Comparison of ENCODE assay signal across 8 cellular contexts in the genomic region with DNA sequence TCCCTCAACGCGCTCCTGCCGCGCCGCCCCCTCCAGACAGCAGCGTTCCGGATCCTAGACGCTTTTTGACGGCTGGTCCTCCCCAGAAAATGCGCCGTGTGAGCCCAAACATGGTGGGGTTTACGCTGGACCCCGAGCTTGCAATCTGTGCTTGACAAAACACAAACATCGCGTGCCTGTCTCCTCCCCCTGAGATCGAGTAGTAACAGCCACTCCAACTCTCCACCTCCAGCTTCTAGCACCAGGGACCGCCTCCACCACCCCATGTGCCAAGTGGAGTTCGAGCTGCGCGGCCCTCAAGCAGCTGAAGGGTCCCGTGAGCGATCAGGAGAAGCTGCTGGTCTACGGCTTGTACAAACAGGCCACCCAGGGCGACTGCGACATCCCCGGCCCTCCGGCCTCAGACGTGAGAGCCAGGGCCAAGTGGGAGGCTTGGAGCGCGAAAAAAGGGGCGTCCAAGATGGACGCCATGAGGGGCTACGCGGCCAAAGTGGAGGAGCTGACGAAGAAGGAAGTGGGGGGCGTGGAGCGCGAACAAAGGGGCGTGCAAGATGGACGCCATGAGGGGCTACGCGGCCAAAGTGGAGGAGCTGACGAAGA. TPM values are rescaled to one million over a fixed set of nuclear protein-coding genes. Genes with fewer than 3 reads are reported as not detected.
DNase-seq lines count a peak whose midpoint lies in the region; ATAC-seq and TF ChIP-seq lines count a peak whose summit lies in the region.

No MANE protein-coding gene starts in this region.

- peaks cover 17% of the 10 kb centered on the region for H3K36me3 Mint-ChIP-seq in T-cell

- POLR2A ChIA-PET in T-cell (lab: Charles Lee), result interaction anchor here in 1 of 2 donors (0.8 kb wide), 1 partner anchor 26 kb away, joined by 3 read pairs; no protein-coding TSS in a partner anchor

- intact Hi-C loops in uterus (cut with DNase I; ENCODE audit: low total_unique reads), result no loop called here

- H3K4me3 ChIP-seq in esophagus (ENCODE audit: low read depth in 1 of 2, low read length in 2 of 2) (peak overlapping the region; percentile 70 to 95), muscle layer of colon (ENCODE audit: low read depth in 1 of 2, low read length in 2 of 2) (peak overlapping the region; percentile 85 to 87), uterus (peak overlapping the region; percentile 59 to 75)

- H3K27ac Mint-ChIP-seq in T-cell, result peak overlapping the region; percentile 92

- H3K27me3 ChIP-seq in esophagus (ENCODE audit: control insufficient read depth in 1 of 2, insufficient read depth in 2 of 2, low read length in 2 of 2) (no peaks in the 10 kb centered on the region), muscle layer of colon (ENCODE audit: control insufficient read depth in 1 of 2, insufficient read depth in 2 of 2, low read length in 2 of 2) (no peaks in the 10 kb centered on the region), uterus (no peaks in the 10 kb centered on the region)

- H3K4me1 ChIP-seq in esophagus (ENCODE audit: control insufficient read depth in 2 of 2, insufficient read depth in 2 of 2, low read length in 1 of 2), result peaks cover 2 to 5% of the 10 kb centered on the region in 2 donors
- H3K4me1 ChIP-seq in muscle layer of colon (ENCODE audit: insufficient read depth, low read length), result peaks cover 21% of the 10 kb centered on the region
- peaks cover 0 to 14% of the 10 kb centered on the region in 2 donors for H3K4me1 ChIP-seq in uterus

- TF ChIP-seq CTCF in uterus (IDR thresholded peaks at IDR 0.05), result no peak

- peak; percentile 9 for ATAC-seq in HG03060 (IDR thresholded peaks at IDR 0.05; ENCODE audit: low read depth, unreplicated experiment)
- peak; percentile 5 to 28 (median 18) for ATAC-seq in T-cell (replicated peaks in 1 of 4)

- no peaks in the 10 kb centered on the region for H3K9me3 Mint-ChIP-seq in T-cell

- DNase-seq in ELR (ENCODE audit: low read depth) (peak; percentile 27), T-cell (peak in 11 of 34 experiments; percentile 13 to 52 (median 26)), uterus (peak; percentile 78 to 80), NCI-H187 treated with DMSO at 0.1 percent for 48 hours (lab: John Stamatoyannopoulos, UW) (no peak)
- no peak for DNase-seq in stimulated activated CD4-positive, alpha-beta T cell treated with anti-CD3 and anti-CD28 coated beads, Interleukin-2, amount 100 ng/mL, for 24 hours

- H3K4me1 Mint-ChIP-seq in T-cell, result peaks cover 32 to 43% (median 41%) of the 10 kb centered on the region in 3 donors

- CTCF ChIA-PET in T-cell (lab: Charles Lee), result interaction anchor here (0.6 to 1.4 kb wide), 7 partner anchors 21 to 340 kb away, joined by 3 to 7 read pairs (median 5); a partner anchor contains a TSS

- H3K27me3 Mint-ChIP-seq in T-cell, result no peaks in the 10 kb centered on the region

- 19 to 27% methylated on average over 43 of the region's 43 CpGs for WGBS in esophagus, 2 donors

- no peaks in the 10 kb centered on the region for H3K9me3 ChIP-seq in esophagus (ENCODE audit: control insufficient read depth in 2 of 2, insufficient read depth in 1 of 2, low read depth in 1 of 2, low read length in 1 of 2)
- no peaks in the 10 kb centered on the region for H3K9me3 ChIP-seq in muscle layer of colon (ENCODE audit: low read length)
- no peaks in the 10 kb centered on the region for H3K9me3 ChIP-seq in uterus

- no peak for TF ChIP-seq POLR2A in uterus (IDR thresholded peaks at IDR 0.05)

- H3K27ac ChIP-seq in esophagus (ENCODE audit: low read depth in 2 of 2, low read length in 1 of 2) (peak overlapping the region; percentile 73 to 74), muscle layer of colon (ENCODE audit: low read depth, low read length) (peak overlapping the region; percentile 13), uterus (peak overlapping the region; percentile 75 to 91)

- H3K36me3 ChIP-seq in esophagus (ENCODE audit: control insufficient read depth in 2 of 2, insufficient read depth in 2 of 2, low read length in 1 of 2) (peaks cover 0 to under 1% of the 10 kb centered on the region in 2 donors), muscle layer of colon (ENCODE audit: insufficient read depth, low read length) (peaks cover 4% of the 10 kb centered on the region), uterus (no peaks in the 10 kb centered on the region)

- peak overlapping the region; percentile 6 for H3K9ac ChIP-seq in muscle layer of colon (ENCODE audit: low read length)

- H3K4me3 Mint-ChIP-seq in T-cell, result peak overlapping the region; percentile 91 to 98 (median 92)

RNA-seq across cellular contexts. Expression of a gene that starts 0.7 kb away (rescaled TPM):
- 10 to 100 TPM; 19.6 to 38.2 (median 36.0) TPM for total RNA-seq in T-cell
- 10 to 100 TPM in 1 of 2 donors, 1 to 10 TPM in 1; 7.0 to 12.8 TPM for polyA plus RNA-seq in esophagus
- 10 to 100 TPM in 3 of 4 donors, 1 to 10 TPM in 1; 9.7 to 29.0 (median 17.0) TPM for total RNA-seq in uterus

RNA-seq across cellular contexts. Expression of a gene that starts 20.3 kb away (rescaled TPM):
- total RNA-seq in T-cell (1 to 10 TPM; 1.3 to 3.0 (median 2.2) TPM), uterus (10 to 100 TPM in 2 of 4 donors, 1 to 10 TPM in 1, not detected in 1; 3.2 to 19.6 (median 15.6) TPM)
- polyA plus RNA-seq in esophagus, result 10 to 100 TPM; 11.0 to 18.9 TPM

RNA-seq across cellular contexts. Expression of a gene that starts 29.4 kb away (rescaled TPM):
- total RNA-seq in T-cell, result 10 to 100 TPM; 66.9 to 85.1 (median 76.8) TPM
- 10 to 100 TPM; 20.8 to 34.3 TPM for polyA plus RNA-seq in esophagus
- total RNA-seq in uterus, result 10 to 100 TPM; 16.4 to 77.4 (median 35.8) TPM

RNA-seq across cellular contexts. Expression of a gene that starts 29.4 kb away (rescaled TPM):
- total RNA-seq in T-cell (10 to 100 TPM; 23.0 to 34.1 (median 25.6) TPM), uterus (10 to 100 TPM in 2 of 4 donors, 1 to 10 TPM in 2; 3.2 to 20.8 (median 11.6) TPM)
- polyA plus RNA-seq in esophagus, result 10 to 100 TPM in 1 of 2 donors, 1 to 10 TPM in 1; 7.6 to 14.6 TPM

RNA-seq across cellular contexts. Expression of a gene that starts 38.1 kb away (rescaled TPM):
- total RNA-seq in T-cell (10 to 100 TPM; 58.7 to 88.1 (median 70.6) TPM), uterus (10 to 100 TPM; 22.3 to 76.2 (median 32.1) TPM)
- 10 to 100 TPM; 10.9 to 12.1 TPM for polyA plus RNA-seq in esophagus

Comparison
In these comparisons a context has a peak if more than half of its experiments do, and no peak if none do; other contexts are left out.
1. DNase-seq: peak in ELR (single experiment) and uterus (2 of 2); none in NCI-H187 treated with DMSO at 0.1 percent for 48 hours (single experiment) and stimulated activated CD4-positive, alpha-beta T cell treated with anti-CD3 and anti-CD28 coated beads, Interleukin-2, amount 100 ng/mL, for 24 hours (0 of 2).
2. H3K27ac ChIP-seq: peak in every context shown above with its lines; median percentile 83 in uterus; 74 in esophagus; 13 in muscle layer of colon.
3. Peak in every context shown above with its lines, with median percentiles within 50 percentile points of each other: H3K4me3 ChIP-seq.